8 cellular contexts compared by ENCODE assay signal in the genomic region with DNA sequence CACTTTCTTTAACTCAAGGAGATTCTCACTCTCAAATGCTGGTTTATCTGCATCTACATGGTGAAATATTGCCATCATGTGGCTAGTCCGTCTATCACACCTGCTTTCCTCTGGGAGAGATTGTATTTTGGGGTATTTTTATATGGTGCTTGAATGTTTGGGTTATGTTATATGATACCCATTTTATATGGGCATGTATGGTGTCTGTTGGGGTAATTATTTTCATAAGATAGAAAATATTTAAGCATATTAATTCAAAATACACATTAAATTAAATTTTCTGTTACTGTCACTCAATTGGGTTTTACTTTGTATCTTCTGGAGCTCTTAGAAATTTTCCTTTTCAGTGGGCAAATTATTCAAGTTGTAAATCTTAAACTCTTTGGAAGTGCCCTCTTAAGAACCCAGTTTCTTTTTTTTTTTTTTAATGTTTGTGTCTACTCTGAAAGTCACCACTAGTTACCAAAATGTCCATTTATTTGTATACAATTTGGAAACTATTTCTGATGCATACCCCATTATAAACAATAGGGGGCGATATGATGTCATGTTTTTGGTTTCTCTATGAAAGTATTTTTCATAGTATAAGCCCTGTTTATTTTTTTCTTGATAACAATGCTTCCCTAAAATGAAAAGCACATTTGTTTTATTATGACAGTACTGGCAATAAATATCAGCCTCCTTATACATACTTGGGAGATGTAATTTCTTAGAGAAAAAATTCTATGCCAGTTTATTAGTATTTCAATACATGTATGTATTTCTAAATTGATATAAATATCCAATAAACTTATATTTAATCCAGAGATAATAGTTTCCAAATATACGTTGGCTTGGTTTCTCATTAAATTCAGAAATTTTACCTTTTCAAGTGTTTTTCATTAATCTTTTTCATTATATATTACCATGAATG. TPM values are rescaled to one million over a fixed set of nuclear protein-coding genes. Genes with fewer than 3 reads are reported as not detected.
DNase-seq lines count a peak whose midpoint lies in the region; ATAC-seq, FAIRE-seq and TF ChIP-seq lines count a peak whose summit lies in the region.

No MANE protein-coding gene starts in this region.

- WGBS in K562 (ENCODE audit: insufficient coverage, low coverage, missing lambda C conversion rate): 0% methylated on average over 3 of the region's 3 CpGs
- 0% methylated on average over 3 of the region's 3 CpGs for WGBS in HepG2 (ENCODE audit: low lambda C conversion rate)
- 23% methylated on average over 3 of the region's 3 CpGs for WGBS in suprapubic skin

- TF ChIP-seq CTCF in K562 (IDR thresholded peaks at IDR 0.05 in 2 of 3, conservative IDR thresholded peaks at IDR 0.05 in 1 of 3; ENCODE audit: insufficient read depth in 2 of 3, low read depth in 1 of 3, low read length in 3 of 3): peak; percentile 35 to 67 (median 55); a peak in 5 of 6 replicates
- TF ChIP-seq CTCF in HepG2 (CRISPR knock-in tag; IDR thresholded peaks at IDR 0.05): peak; percentile 79
- TF ChIP-seq CTCF in suprapubic skin (IDR thresholded peaks at IDR 0.05): peak in 1 of 2 donors; percentile 6

- CTCF ChIA-PET in K562 (lab: Yijun Ruan, JAX; ENCODE audit: low intra/inter-chr PET ratio) (interaction anchor here (0.8 to 1.1 kb wide), 3 partner anchors 314 to 452 kb away, joined by 3 read pairs; no protein-coding TSS in a partner anchor), HepG2 (lab: Yijun Ruan, JAX; ENCODE audit: low intra/inter-chr PET ratio, low total read pairs) (interaction anchor here (0.7 to 4.8 kb wide), 8 partner anchors 14 to 452 kb away, joined by 3 to 104 read pairs (median 3); no protein-coding TSS in a partner anchor)

- no peaks in the 10 kb centered on the region for H3K79me2 ChIP-seq in K562 (ENCODE audit: control insufficient read depth, insufficient read depth, low read length)
- no peaks in the 10 kb centered on the region for H3K79me2 ChIP-seq in HepG2 (ENCODE audit: insufficient read depth, low read length)

- H3K27me3 ChIP-seq in K562 (ENCODE audit: control insufficient read depth in 2 of 2, insufficient read depth in 2 of 2, low read length in 2 of 2) (no peaks in the 10 kb centered on the region), HepG2 (ENCODE audit: control insufficient read depth in 1 of 2, insufficient read depth in 2 of 2, low read length in 2 of 2) (no peaks in the 10 kb centered on the region), suprapubic skin (no peaks in the 10 kb centered on the region)

- no peak overlapping the region for H2AFZ ChIP-seq in K562 (ENCODE audit: low read depth, low read length)
- no peak overlapping the region for H2AFZ ChIP-seq in HepG2 (ENCODE audit: low read length)

- no peak overlapping the region for H3K4me2 ChIP-seq in K562 (ENCODE audit: insufficient read depth, low read length)
- no peak overlapping the region for H3K4me2 ChIP-seq in HepG2 (ENCODE audit: low read depth, low read length)

- TF ChIP-seq POLR2A in K562 (conservative IDR thresholded peaks at IDR 0.05): no peak
- TF ChIP-seq POLR2A in HepG2 (IDR thresholded peaks at IDR 0.05; ENCODE audit: insufficient read depth in 1 of 2, low read depth in 2 of 2, low read length in 2 of 2): no peak
- TF ChIP-seq POLR2A in suprapubic skin (IDR thresholded peaks at IDR 0.05): no peak

- in situ Hi-C loops in K562 (cut with MboI) (no loop called here), HepG2 (cut with HindIII; ENCODE audit: extremely low pct_ligation_motif_present, low pct_unique_long_range_greater_than_20kb) (no loop called here)

- DNase-seq in DMS114 treated with DMSO at 0.1 percent for 48 hours (lab: John Stamatoyannopoulos, UW; ENCODE audit: unreplicated experiment) (peak; percentile 42), GM19239 (ENCODE audit: insufficient read length, low spot score) (no peak), NCI-H446 treated with DMSO at 0.1 percent for 48 hours (lab: John Stamatoyannopoulos, UW) (peak; percentile 22), K562 (ENCODE audit: extremely low read depth in 1 of 4, low spot score in 3 of 4) (peak; percentile 23 to 36 (median 29)), HepG2 (ENCODE audit: low spot score) (peak; percentile 56), suprapubic skin (ENCODE audit: low spot score in 2 of 2) (no peak)

- H3K9ac ChIP-seq in K562 (ENCODE audit: insufficient read depth in 1 of 2, low read depth in 2 of 2, low read length in 2 of 2): no peak overlapping the region
- H3K9ac ChIP-seq in HepG2 (ENCODE audit: insufficient read depth, low read depth, low read length): no peak overlapping the region

- FAIRE-seq in GM19239 (lab: Jason Lieb, UNC) (peak; percentile 64), K562 (lab: Jason Lieb, UNC) (peak; percentile 78), HepG2 (lab: Jason Lieb, UNC) (peak; percentile 63)

- H3K36me3 ChIP-seq in K562 (ENCODE audit: control insufficient read depth, insufficient read depth, low read length): no peaks in the 10 kb centered on the region
- no peaks in the 10 kb centered on the region for H3K36me3 ChIP-seq in HepG2 (replicated peaks in 1 of 2; ENCODE audit: control insufficient read depth in 1 of 2, insufficient read depth in 2 of 2, low read length in 2 of 2)
- no peaks in the 10 kb centered on the region for H3K36me3 ChIP-seq in suprapubic skin

- H4K20me1 ChIP-seq in K562 (replicated peaks; ENCODE audit: control insufficient read depth, insufficient read depth, low read length): no peaks in the 10 kb centered on the region
- no peaks in the 10 kb centered on the region for H4K20me1 ChIP-seq in HepG2 (ENCODE audit: insufficient read depth, low read length)

- no peaks in the 10 kb centered on the region for H3K9me1 ChIP-seq in K562 (ENCODE audit: control insufficient read depth, insufficient read depth, low read length)

- POLR2A ChIA-PET in K562 (lab: Yijun Ruan, JAX): no interaction called here
- POLR2A ChIA-PET in HepG2 (lab: Yijun Ruan, JAX): no interaction called here

- H3K4me3 ChIP-seq in K562: no peak overlapping the region
- no peak overlapping the region for H3K4me3 ChIP-seq in HepG2 (replicated peaks in 1 of 3; ENCODE audit: insufficient read depth in 1 of 3, low read depth in 2 of 3, low read length in 3 of 3)
- H3K4me3 ChIP-seq in suprapubic skin: no peak overlapping the region

- H3K9me3 ChIP-seq in K562 (replicated peaks; ENCODE audit: control insufficient read depth, insufficient read depth, low read depth, low read length) (no peaks in the 10 kb centered on the region), HepG2 (ENCODE audit: low read length) (no peaks in the 10 kb centered on the region), suprapubic skin (no peaks in the 10 kb centered on the region)

- ATAC-seq in HG03139 (IDR thresholded peaks at IDR 0.05; ENCODE audit: unreplicated experiment): peak; percentile 71
- ATAC-seq in K562: peak; percentile 85
- peak; percentile 64 for ATAC-seq in HepG2
- no peak for ATAC-seq in activated CD4-positive, CD25-positive, alpha-beta regulatory T cell treated with anti-CD3 and anti-CD28 coated beads, Interleukin-2, amount 50 U/mL, for 24 hours

- TF ChIP-seq EP300 in K562 (IDR thresholded peaks at IDR 0.05; ENCODE audit: low read length) (no peak), HepG2 (IDR thresholded peaks at IDR 0.05; ENCODE audit: low read depth in 2 of 2, low read length in 2 of 2) (no peak), HepG2 (CRISPR knock-in tag; IDR thresholded peaks at IDR 0.05; ENCODE audit: borderline replicate concordance) (no peak), suprapubic skin (IDR thresholded peaks at IDR 0.05) (no peak)

- intact Hi-C loops in K562 (cut with micrococcal nuclease) (loop anchor here (1.0 to 10.0 kb wide), 4 partner anchors 50 to 576 kb away; no protein-coding TSS in a partner anchor), HepG2 (cut with micrococcal nuclease; ENCODE audit: unreplicated experiment) (loop anchor here (1.0 to 10.0 kb wide), 5 partner anchors 314 to 576 kb away; no protein-coding TSS in a partner anchor)

- H3K4me1 ChIP-seq in K562 (replicated peaks in 1 of 2; ENCODE audit: control insufficient read depth in 2 of 2, insufficient read depth in 2 of 2, low read length in 2 of 2) (no peaks in the 10 kb centered on the region), HepG2 (ENCODE audit: insufficient read depth, low read length) (peaks cover 29% of the 10 kb centered on the region), suprapubic skin (no peaks in the 10 kb centered on the region)

- H3K27ac ChIP-seq in K562 (ENCODE audit: extremely low read depth, low read depth, low read length) (no peak overlapping the region), HepG2 (ENCODE audit: extremely low read length, insufficient read depth, low read length) (no peak overlapping the region), suprapubic skin (no peak overlapping the region)

- peak; percentile 37 to 71 for TF ChIP-seq RAD21 in K562 (CRISPR knock-in tag; conservative IDR thresholded peaks at IDR 0.05 in 1 of 2, IDR thresholded peaks at IDR 0.05 in 1 of 2)
- peak; percentile 62 for TF ChIP-seq RAD21 in HepG2 (CRISPR knock-in tag; IDR thresholded peaks at IDR 0.05)

- BruUV-seq in K562 (replicated peaks; lab: Mats Ljungman, UMichigan) (no TSS peak), HepG2 (replicated peaks; lab: Mats Ljungman, UMichigan) (no TSS peak)

RNA-seq across cellular contexts. Expression of gene PLSCR5, which starts 36.1 kb away (rescaled TPM):
- total RNA-seq in K562 (2011; cell fraction: chromatin; rRNA removed; ENCODE audit: low replicate concordance): not detected in 2 replicates
- total RNA-seq in K562 (2011; cell fraction: nucleolus; rRNA removed): not detected in 2 replicates
- total RNA-seq in K562 (2011; cell fraction: nucleoplasm; rRNA removed): not detected in 2 replicates
- total RNA-seq in K562 (2014; rRNA removed) (not detected in 2 replicates), K562 (2014; rRNA removed; fragmentation: Illumina TruSeq; extraction: Trizol) (not detected in 2 replicates), K562 (2015; rRNA removed; fragmentation: Illumina TruSeq; extraction: Trizol) (not detected in 2 replicates), K562 (2021) (not detected in 2 replicates), HepG2 (2016; rRNA removed; fragmentation: Illumina TruSeq; extraction: Trizol) (not detected in 2 replicates), suprapubic skin (not detected)
- polyA plus RNA-seq in K562 (2011; rRNA removed) (not detected in 2 replicates), K562 (2014; fragmentation: Illumina TruSeq; extraction: Trizol) (not detected in 2 replicates), K562 (2014; fragmentation: Nextera tagmentation; extraction: Ambion mirVana) (not detected), K562 (2014; rRNA removed) (not detected in 2 replicates), HepG2 (2011; rRNA removed) (0.22 and 0.50 TPM in 2 replicates)
- not detected in 2 replicates for polyA plus RNA-seq in K562 (2011; cell fraction: cytosol; rRNA removed)
- not detected in 2 replicates for polyA plus RNA-seq in K562 (2011; cell fraction: nucleus; rRNA removed)
- not detected in 2 replicates for polyA plus RNA-seq in K562 (2012)
- polyA minus RNA-seq in K562 (2011; rRNA and poly(A)+ RNA removed): not detected in 2 replicates
- polyA minus RNA-seq in K562 (2011; cell fraction: cytosol; rRNA and poly(A)+ RNA removed): not detected in 2 replicates
- polyA minus RNA-seq in K562 (2011; cell fraction: nucleus; rRNA and poly(A)+ RNA removed): not detected in 2 replicates
- total RNA-seq in HepG2 (2016; cell fraction: cytosol; rRNA removed; fragmentation: Illumina TruSeq; extraction: Trizol; ENCODE audit: low read depth): not detected in 2 replicates
- not detected in 2 replicates for total RNA-seq in HepG2 (2016; cell fraction: insoluble cytoplasmic fraction; rRNA removed; fragmentation: Illumina TruSeq; extraction: Trizol)
- total RNA-seq in HepG2 (2016; cell fraction: membrane; rRNA removed; fragmentation: Illumina TruSeq; extraction: Trizol): not detected in 2 replicates
- not detected in 2 replicates for total RNA-seq in HepG2 (2016; cell fraction: nucleus; rRNA removed; fragmentation: Illumina TruSeq; extraction: Trizol)
- 0.23 and 0.28 TPM in 2 replicates for polyA plus RNA-seq in HepG2 (2011; cell fraction: cytosol; rRNA removed)
- polyA plus RNA-seq in HepG2 (2011; cell fraction: nucleus; rRNA removed): 0.08 and 0.14 TPM in 2 replicates
- 0.51 and 1.9 TPM in 2 replicates for polyA plus RNA-seq in HepG2 (2012)
- polyA plus RNA-seq in HepG2 (2016; cell fraction: cytosol; fragmentation: Illumina TruSeq; extraction: Trizol; ENCODE audit: low read depth): not detected in 2 replicates
- not detected in 2 replicates for polyA plus RNA-seq in HepG2 (2016; cell fraction: insoluble cytoplasmic fraction; fragmentation: Illumina TruSeq; extraction: Trizol; ENCODE audit: low read depth)
- polyA plus RNA-seq in HepG2 (2016; cell fraction: membrane; fragmentation: Illumina TruSeq; extraction: Trizol; ENCODE audit: low read depth): not detected in 2 replicates
- polyA plus RNA-seq in HepG2 (2016; cell fraction: nucleus; fragmentation: Illumina TruSeq; extraction: Trizol; ENCODE audit: insufficient read depth, low read depth): not detected in 2 replicates
- polyA minus RNA-seq in HepG2 (2011; rRNA and poly(A)+ RNA removed; ENCODE audit: low replicate concordance): 0.52 TPM in 1 of 2 replicates, not detected in the other
- polyA minus RNA-seq in HepG2 (2011; cell fraction: cytosol; rRNA and poly(A)+ RNA removed): not detected in 2 replicates
- 0.39 and 0.62 TPM in 2 replicates for polyA minus RNA-seq in HepG2 (2011; cell fraction: nucleus; rRNA and poly(A)+ RNA removed)

Comparison
In these comparisons a context has a peak if more than half of its experiments do, and no peak if none do; other contexts are left out.
1. DNase-seq: peak in DMS114 treated with DMSO at 0.1 percent for 48 hours (single experiment), NCI-H446 treated with DMSO at 0.1 percent for 48 hours (single experiment), K562 (4 of 4) and HepG2 (single experiment); none in GM19239 (single experiment) and suprapubic skin (0 of 2).
2. ATAC-seq: peak in HG03139 (single experiment), K562 (single experiment) and HepG2 (single experiment); none in activated CD4-positive, CD25-positive, alpha-beta regulatory T cell treated with anti-CD3 and anti-CD28 coated beads, Interleukin-2, amount 50 U/mL, for 24 hours (0 of 2).